In the genomic region with DNA sequence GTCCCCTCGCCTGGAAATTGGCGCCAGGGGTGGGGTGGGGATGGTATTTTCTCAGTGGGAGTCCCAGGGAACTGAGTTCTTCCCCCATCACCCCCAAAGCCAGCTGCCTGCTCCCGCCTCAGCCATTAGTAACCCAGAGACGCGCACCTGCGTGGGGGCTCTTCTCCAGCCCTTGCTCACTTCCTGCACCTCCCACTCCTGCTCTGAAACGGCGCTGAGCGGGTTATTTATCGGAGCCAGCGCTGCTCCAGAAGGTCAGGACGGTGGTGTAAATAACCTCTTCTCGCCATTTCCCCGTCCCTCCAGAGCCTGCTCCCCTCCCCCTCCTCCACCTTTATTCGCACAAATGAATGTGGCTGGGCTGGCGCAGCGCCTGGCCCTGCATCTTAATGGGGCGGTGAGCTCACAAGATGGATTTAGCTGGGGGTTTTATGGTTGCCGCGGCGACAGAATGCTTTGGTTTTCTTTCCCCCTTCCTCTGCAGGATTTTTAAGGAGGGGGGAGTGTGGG, we compare ENCODE assay signal across 8 cellular contexts. TPM values are rescaled to one million over a fixed set of nuclear protein-coding genes. Genes with fewer than 3 reads are reported as not detected.
DNase-seq lines count a peak whose midpoint lies in the region.

No MANE protein-coding gene starts in this region.

- peak overlapping the region; percentile 38 to 73 (median 60) for H3K4me2 ChIP-seq in BLaER1 treated with 17β-estradiol and CSF1 and Interleukin-3, amounts not matched to agents 10 nM and 100 nM

- H3K27me3 Mint-ChIP-seq in activated naive CD8-positive, alpha-beta T cell = no peaks in the 10 kb centered on the region

- no peaks in the 10 kb centered on the region for H3K27me3 ChIP-seq in BLaER1 treated with 17β-estradiol and CSF1 and Interleukin-3, amounts not matched to agents 10 nM and 100 nM
- peaks cover 22% of the 10 kb centered on the region; the same call in 1 of the 2 replicates for H3K27me3 ChIP-seq in iPS-20b (ENCODE audit: insufficient read depth, low read length)

- H3K9me3 ChIP-seq in BLaER1 treated with 17β-estradiol and CSF1 and Interleukin-3, amounts not matched to agents 10 nM and 100 nM (replicated peaks in 1 of 11) = no peaks in the 10 kb centered on the region
- H3K9me3 ChIP-seq in iPS-20b (ENCODE audit: insufficient read depth, low read depth, low read length) = no peaks in the 10 kb centered on the region

- peak overlapping the region in 1 of 11 experiments; percentile 9; a peak in 2 of 22 replicates for H3K27ac ChIP-seq in BLaER1 treated with 17β-estradiol and CSF1 and Interleukin-3, amounts not matched to agents 10 nM and 100 nM
- peak overlapping the region; percentile 7 for H3K27ac ChIP-seq in iPS-20b (ENCODE audit: low read length)

- peak; percentile 59 to 90 for DNase-seq in NCI-H187 (lab: John Stamatoyannopoulos, UW)
- peak; percentile 31 to 32 for DNase-seq in stimulated activated CD4-positive, alpha-beta T cell treated with anti-CD3 and anti-CD28 coated beads, Interleukin-15, amount 100 ng/mL, for 48 hours (ENCODE audit: low read depth in 2 of 2)
- no peak for DNase-seq in NCI-H1048 (lab: John Stamatoyannopoulos, UW)
- DNase-seq in HT-29 (ENCODE audit: low spot score) = no peak
- DNase-seq in dermis blood vessel endothelial cell = no peak

- peaks cover 17% of the 10 kb centered on the region for H3K4me1 Mint-ChIP-seq in activated naive CD8-positive, alpha-beta T cell (ENCODE audit: low read depth)

- H3K36me3 Mint-ChIP-seq in activated naive CD8-positive, alpha-beta T cell = peaks cover 7% of the 10 kb centered on the region

- no peaks in the 10 kb centered on the region for H3K9me3 Mint-ChIP-seq in activated naive CD8-positive, alpha-beta T cell (ENCODE audit: low read depth)

- peak overlapping the region; percentile 68 for H3K27ac Mint-ChIP-seq in activated naive CD8-positive, alpha-beta T cell

- peaks cover 44 to 74% (median 54%) of the 10 kb centered on the region in 11 experiments for H3K36me3 ChIP-seq in BLaER1 treated with 17β-estradiol and CSF1 and Interleukin-3, amounts not matched to agents 10 nM and 100 nM
- H3K36me3 ChIP-seq in iPS-20b (ENCODE audit: insufficient read depth, low read depth, low read length) = peaks cover 25% of the 10 kb centered on the region

- H3K4me1 ChIP-seq in BLaER1 treated with 17β-estradiol and CSF1 and Interleukin-3, amounts not matched to agents 10 nM and 100 nM = peaks cover 16 to 60% (median 30%) of the 10 kb centered on the region in 10 experiments
- peaks cover 58% of the 10 kb centered on the region for H3K4me1 ChIP-seq in iPS-20b (ENCODE audit: insufficient read depth, low read length)

- H3K9ac ChIP-seq in BLaER1 treated with 17β-estradiol and CSF1 and Interleukin-3, amounts not matched to agents 10 nM and 100 nM = peak overlapping the region in 6 of 11 experiments; percentile 10 to 50 (median 34); a peak in 5 of 22 replicates
- peak overlapping the region; percentile 71; the same call in 1 of the 2 replicates for H3K9ac ChIP-seq in iPS-20b (ENCODE audit: low read depth, low read length)

- peak overlapping the region; percentile 82 for H3K4me3 Mint-ChIP-seq in activated naive CD8-positive, alpha-beta T cell

- peaks cover 0 to 53% (median 0%) of the 10 kb centered on the region in 11 experiments; a peak in 4 of 22 replicates for H4K20me1 ChIP-seq in BLaER1 treated with 17β-estradiol and CSF1 and Interleukin-3, amounts not matched to agents 10 nM and 100 nM

- H3K4me3 ChIP-seq in BLaER1 treated with 17β-estradiol and CSF1 and Interleukin-3, amounts not matched to agents 10 nM and 100 nM = no peak overlapping the region
- H3K4me3 ChIP-seq in iPS-20b (ENCODE audit: low read length) = peak overlapping the region; percentile 64

RNA-seq across cellular contexts. Expression of a gene that starts 12.2 kb away (rescaled TPM):
- not detected in 2 replicates for total RNA-seq in HT-29 (2014; rRNA removed; shearing (Covaris generic))
- under 0.01 and 0.05 TPM in 2 replicates for total RNA-seq in dermis blood vessel endothelial cell

RNA-seq across cellular contexts. Expression of a gene that starts 27.1 kb away (rescaled TPM):
- total RNA-seq in HT-29 (2014; rRNA removed; shearing (Covaris generic)) = 83.7 and 89.9 TPM in 2 replicates
- total RNA-seq in dermis blood vessel endothelial cell = 111 and 159 TPM in 2 replicates

RNA-seq across cellular contexts. Expression of a gene that starts 32.5 kb away (rescaled TPM):
- total RNA-seq in HT-29 (2014; rRNA removed; shearing (Covaris generic)) = 0.10 and 1.3 TPM in 2 replicates
- 2.2 and 4.0 TPM in 2 replicates for total RNA-seq in dermis blood vessel endothelial cell

RNA-seq across cellular contexts. Expression of a gene that starts 51.3 kb away (rescaled TPM):
- 0.20 TPM in 1 of 2 replicates, not detected in the other for total RNA-seq in HT-29 (2014; rRNA removed; shearing (Covaris generic))
- total RNA-seq in dermis blood vessel endothelial cell = not detected in 2 replicates

Comparison
In these comparisons a context has a peak if more than half of its experiments do, and no peak if none do; other contexts are left out.
1. DNase-seq: peak in NCI-H187 (2 of 2) and stimulated activated CD4-positive, alpha-beta T cell treated with anti-CD3 and anti-CD28 coated beads, Interleukin-15, amount 100 ng/mL, for 48 hours (2 of 2); none in NCI-H1048 (single experiment), HT-29 (single experiment) and dermis blood vessel endothelial cell (single experiment).